ENCODE assay signal across 8 cellular contexts in the genomic region with DNA sequence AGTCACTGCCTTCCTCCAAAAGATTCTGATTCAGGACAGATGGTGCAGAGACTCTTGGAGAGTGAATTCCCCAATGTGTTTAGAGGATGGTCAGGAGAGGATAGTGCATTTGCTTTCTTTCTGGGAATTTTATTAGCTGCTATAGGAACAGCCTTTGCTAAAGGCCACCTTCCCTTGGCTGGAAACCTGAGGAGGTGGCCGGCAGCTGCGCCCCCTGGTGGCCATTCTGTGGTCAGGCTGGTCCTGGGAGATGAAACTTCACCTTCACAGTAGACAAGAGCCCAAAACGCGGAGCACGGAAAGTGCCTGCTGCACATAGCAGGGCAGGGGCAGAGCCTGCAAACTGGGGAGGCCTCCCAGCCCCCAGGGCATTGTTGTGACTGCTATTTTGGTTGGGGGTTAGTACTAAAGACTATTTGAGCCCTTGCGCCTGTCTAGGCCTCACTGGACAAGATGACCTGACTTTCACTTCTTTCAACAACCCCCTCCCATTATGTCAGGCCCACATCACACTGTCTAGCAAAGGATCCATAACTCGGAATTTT. TPM values are rescaled to one million over a fixed set of nuclear protein-coding genes. Genes with fewer than 3 reads are reported as not detected.
DNase-seq lines count a peak whose midpoint lies in the region; ATAC-seq and TF ChIP-seq lines count a peak whose summit lies in the region.

No MANE protein-coding gene starts in this region.

- peak; percentile 94 for TF ChIP-seq CTCF in AG04450 (IDR thresholded peaks at IDR 0.05; ENCODE audit: low read depth, low read length)
- TF ChIP-seq CTCF in cardiac fibroblast (IDR thresholded peaks at IDR 0.05; ENCODE audit: low read depth, low read length) = peak; percentile 98

- POLR2A ChIA-PET in AG04450 (lab: Yijun Ruan, JAX) = no interaction called here

- no peaks in the 10 kb centered on the region for H3K9me3 ChIP-seq in AG04450 (ENCODE audit: control insufficient read depth, insufficient read depth, low read length)

- no peak overlapping the region for H3K27ac ChIP-seq in AG04450 (ENCODE audit: low read depth, low read length)

- peak; percentile 70 for ATAC-seq in GM18498 (IDR thresholded peaks at IDR 0.05; ENCODE audit: unreplicated experiment)

- DNase-seq in AG04450 (ENCODE audit: low read depth, low spot score) (peak; percentile 13), NAMALWA (ENCODE audit: low spot score) (peak; percentile 54), cardiac fibroblast (ENCODE audit: low read depth in 2 of 2) (peak; percentile 68 to 70), kidney glomerular epithelial cell (lab: John Stamatoyannopoulos, UW) (peak; percentile 41), NCI-H446 treated with DMSO at 0.1 percent for 48 hours (lab: John Stamatoyannopoulos, UW) (no peak)
- peak; percentile 47 for DNase-seq in activated CD4-positive, CD25-positive, alpha-beta regulatory T cell treated with anti-CD3 and anti-CD28 coated beads, Interleukin-2, amount 50 U/mL, for 16 hours (ENCODE audit: low read depth, low spot score)
- peak; percentile 42 for DNase-seq in stimulated activated CD4-positive, alpha-beta T cell treated with anti-CD3 and anti-CD28 coated beads, Interleukin-2, amount 100 ng/mL, for 4 hours (ENCODE audit: low read depth)

- peaks cover 4% of the 10 kb centered on the region for H3K27me3 ChIP-seq in AG04450 (ENCODE audit: control insufficient read depth, insufficient read depth, low read length)

- H3K4me3 ChIP-seq in AG04450 (ENCODE audit: low read depth, low read length) (no peak overlapping the region), cardiac fibroblast (replicated peaks in 1 of 2; ENCODE audit: low read depth in 2 of 2, low read length in 2 of 2) (no peak overlapping the region)

- CTCF ChIA-PET in AG04450 (lab: Charles Lee) = interaction anchor here (0.6 to 3.6 kb wide), 21 partner anchors 11 to 652 kb away, joined by 3 to 29 read pairs (median 5); partner anchors contain the start of gene SEC22C

RNA-seq across cellular contexts. Expression of gene SEC22C, which starts 34.3 kb away (rescaled TPM):
- polyA plus RNA-seq in AG04450 (2011; rRNA removed) = 32.3 and 33.0 TPM in 2 replicates
- polyA minus RNA-seq in AG04450 (2011; rRNA and poly(A)+ RNA removed) = 18.1 and 19.2 TPM in 2 replicates

RNA-seq across cellular contexts. Expression of gene SS18L2, which starts 43.2 kb away (rescaled TPM):
- 28.1 and 36.0 TPM in 2 replicates for polyA plus RNA-seq in AG04450 (2011; rRNA removed)
- polyA minus RNA-seq in AG04450 (2011; rRNA and poly(A)+ RNA removed) = 11.0 and 11.4 TPM in 2 replicates

RNA-seq across cellular contexts. Expression of gene VIPR1, which starts 45.0 kb away (rescaled TPM):
- not detected in 2 replicates for polyA plus RNA-seq in AG04450 (2011; rRNA removed)
- polyA minus RNA-seq in AG04450 (2011; rRNA and poly(A)+ RNA removed) = not detected in 2 replicates

RNA-seq across cellular contexts. Expression of gene NKTR, which starts 53.0 kb away (rescaled TPM):
- 40.2 and 56.2 TPM in 2 replicates for polyA plus RNA-seq in AG04450 (2011; rRNA removed)
- 22.2 and 41.1 TPM in 2 replicates for polyA minus RNA-seq in AG04450 (2011; rRNA and poly(A)+ RNA removed)
